Comparison of ENCODE assay signal across 11 cellular contexts in the genomic region with DNA sequence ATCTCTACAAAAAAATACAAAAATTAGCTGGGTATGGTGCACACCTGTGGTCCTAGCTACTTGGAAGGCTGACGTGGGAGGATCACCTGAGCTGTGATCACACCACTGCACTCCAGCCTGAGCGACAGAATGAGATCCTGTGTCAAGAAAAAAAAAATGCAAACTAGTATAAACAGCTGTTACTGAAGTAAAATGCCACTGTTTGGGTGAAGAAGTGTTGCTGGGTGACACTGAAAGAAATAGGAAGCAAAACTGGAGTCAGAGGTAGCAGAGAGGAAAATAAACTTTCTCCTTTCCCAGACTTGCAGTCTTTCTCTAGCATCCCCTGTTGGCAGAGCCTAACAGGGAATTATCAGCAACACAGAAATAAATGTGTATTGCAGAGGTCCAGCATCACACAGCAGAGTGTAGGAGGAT.
DNase-seq lines count a peak whose midpoint lies in the region; ATAC-seq and TF ChIP-seq lines count a peak whose summit lies in the region.
"Had no signal": no experiment of that assay in that cellular context is flagged by ENCODE, and none has a peak within 500 bp of the region (broad histone marks: within the 10 kb centered on the region; RNA-seq: fewer than 3 reads in every experiment).

No MANE protein-coding gene starts in this region.

- POLR2A ChIA-PET in CD8-positive, alpha-beta T cell (lab: Charles Lee), result interaction anchor here (0.7 kb wide), 1 partner anchor 10 kb away, joined by 3 read pairs; no protein-coding TSS in a partner anchor
- POLR2A ChIA-PET in naive thymus-derived CD4-positive, alpha-beta T cell (lab: Charles Lee), result no interaction called here

- H3K4me2 ChIP-seq in OCI-LY3 (ENCODE audit: low read length), result peak overlapping the region; percentile 19; the same call in 1 of the 2 replicates
- H3K4me2 ChIP-seq: BLaER1 had no signal

- no peaks in the 10 kb centered on the region for H3K36me3 ChIP-seq in CD8-positive, alpha-beta T cell (ENCODE audit: insufficient read depth, low read length)
- H3K36me3 ChIP-seq in OCI-LY3 (replicated peaks; ENCODE audit: low read depth, low read length) (no peaks in the 10 kb centered on the region), Peyer's patch (no peaks in the 10 kb centered on the region)
- no peaks in the 10 kb centered on the region for H3K36me3 ChIP-seq in naive thymus-derived CD4-positive, alpha-beta T cell (ENCODE audit: control insufficient read depth in 2 of 3, insufficient read depth in 3 of 3, low read length in 3 of 3)
- H3K36me3 ChIP-seq: BLaER1 had no signal

- H3K4me1 ChIP-seq in CD8-positive, alpha-beta T cell (ENCODE audit: insufficient read depth, low read length), result peaks cover 18% of the 10 kb centered on the region
- H3K4me1 ChIP-seq in OCI-LY3 (ENCODE audit: low read length) (peaks cover 49% of the 10 kb centered on the region), Peyer's patch (peaks cover 0 to 7% (median 0%) of the 10 kb centered on the region in 4 donors)
- H3K4me1 ChIP-seq in naive thymus-derived CD4-positive, alpha-beta T cell (ENCODE audit: control insufficient read depth in 2 of 2, insufficient read depth in 2 of 2, low read length in 2 of 2), result peaks cover 0 to 56% of the 10 kb centered on the region in 2 donors

- TF ChIP-seq POLR2A in Peyer's patch (IDR thresholded peaks at IDR 0.05), result no peak

- H3K4me3 Mint-ChIP-seq in CD8-positive, alpha-beta T cell, result no peak overlapping the region
- H3K4me3 Mint-ChIP-seq in naive thymus-derived CD4-positive, alpha-beta T cell, result peak overlapping the region in 1 of 10 donors; percentile 64

- no peak overlapping the region for H2AFZ ChIP-seq in OCI-LY3 (ENCODE audit: low read depth, low read length)

- TF ChIP-seq CTCF in CD8-positive, alpha-beta T cell (IDR thresholded peaks at IDR 0.05), result no peak
- TF ChIP-seq CTCF in OCI-LY3 (IDR thresholded peaks at IDR 0.05; ENCODE audit: low read depth, low read length), result no peak
- peak; percentile 32 for TF ChIP-seq CTCF in fibroblast of villous mesenchyme (IDR thresholded peaks at IDR 0.05; ENCODE audit: insufficient read depth, low read depth, low read length)
- TF ChIP-seq CTCF in Peyer's patch (IDR thresholded peaks at IDR 0.05), result no peak

- peak overlapping the region; percentile 70 for H3K27ac Mint-ChIP-seq in CD8-positive, alpha-beta T cell
- peak overlapping the region in 2 of 9 donors; percentile 46 to 83 for H3K27ac Mint-ChIP-seq in naive thymus-derived CD4-positive, alpha-beta T cell

- H4K20me1 ChIP-seq in OCI-LY3 (ENCODE audit: insufficient read depth, low read length), result peaks cover 2% of the 10 kb centered on the region; the same call in 1 of the 2 replicates
- H4K20me1 ChIP-seq: BLaER1 had no signal

- ATAC-seq in CD8-positive, alpha-beta T cell, result no peak
- ATAC-seq in GM18909 (IDR thresholded peaks at IDR 0.05; ENCODE audit: poor library complexity, unreplicated experiment) (peak; percentile 21), GM21786 (IDR thresholded peaks at IDR 0.05; ENCODE audit: unreplicated experiment) (no peak)
- no peak for ATAC-seq in naive thymus-derived CD4-positive, alpha-beta T cell

- H3K4me1 Mint-ChIP-seq in CD8-positive, alpha-beta T cell (ENCODE audit: low read depth), result peaks cover 45% of the 10 kb centered on the region
- H3K4me1 Mint-ChIP-seq in naive thymus-derived CD4-positive, alpha-beta T cell, result peaks cover 22 to 65% (median 30%) of the 10 kb centered on the region in 7 donors

- CTCF ChIA-PET in CD8-positive, alpha-beta T cell (lab: Charles Lee), result interaction anchor here (0.6 to 1.4 kb wide), 4 partner anchors 12 to 213 kb away, joined by 3 read pairs; no protein-coding TSS in a partner anchor
- CTCF ChIA-PET in naive thymus-derived CD4-positive, alpha-beta T cell (lab: Charles Lee), result no interaction called here

- no peak overlapping the region for H3K4me3 ChIP-seq in CD8-positive, alpha-beta T cell (ENCODE audit: low read depth, low read length)
- no peak overlapping the region for H3K4me3 ChIP-seq in OCI-LY3 (ENCODE audit: low read length)
- no peak overlapping the region for H3K4me3 ChIP-seq in fibroblast of villous mesenchyme (ENCODE audit: low read depth, low read length)
- H3K4me3 ChIP-seq in naive thymus-derived CD4-positive, alpha-beta T cell (ENCODE audit: low read length), result no peak overlapping the region
- no peak overlapping the region for H3K4me3 ChIP-seq in Peyer's patch
- H3K4me3 ChIP-seq: BLaER1 had no signal

- intact Hi-C loops in CD8-positive, alpha-beta T cell (cut with DNase I, micrococcal nuclease), result loop anchor here in 1 of 2 experiments (10.0 kb wide), 1 partner anchor 159 kb away; no protein-coding TSS in a partner anchor
- intact Hi-C loops in naive thymus-derived CD4-positive, alpha-beta T cell (cut with micrococcal nuclease), result loop anchor here in 1 of 2 donors (10.0 kb wide), 1 partner anchor 551 kb away; no protein-coding TSS in a partner anchor

- H3K27me3 ChIP-seq in CD8-positive, alpha-beta T cell (ENCODE audit: insufficient read depth, low read length), result no peaks in the 10 kb centered on the region
- H3K27me3 ChIP-seq in OCI-LY3 (ENCODE audit: low read depth, low read length) (peaks cover 50% of the 10 kb centered on the region), Peyer's patch (no peaks in the 10 kb centered on the region)
- no peaks in the 10 kb centered on the region for H3K27me3 ChIP-seq in naive thymus-derived CD4-positive, alpha-beta T cell (ENCODE audit: control insufficient read depth in 2 of 2, insufficient read depth in 2 of 2, low read length in 2 of 2)
- H3K27me3 ChIP-seq: BLaER1 had no signal

- no peak overlapping the region for H3K27ac ChIP-seq in CD8-positive, alpha-beta T cell (ENCODE audit: low read depth, low read length)
- H3K27ac ChIP-seq in OCI-LY3 (ENCODE audit: low read length), result no peak overlapping the region
- H3K27ac ChIP-seq in naive thymus-derived CD4-positive, alpha-beta T cell (ENCODE audit: low read depth, low read length), result no peak overlapping the region
- H3K27ac ChIP-seq in Peyer's patch, result peak overlapping the region in 1 of 4 donors; percentile 58
- H3K27ac ChIP-seq: BLaER1 had no signal

- H3K36me3 Mint-ChIP-seq in CD8-positive, alpha-beta T cell, result no peaks in the 10 kb centered on the region
- H3K36me3 Mint-ChIP-seq in naive thymus-derived CD4-positive, alpha-beta T cell, result peaks cover 0 to 41% (median 0%) of the 10 kb centered on the region in 5 donors

- H3K9me3 Mint-ChIP-seq in CD8-positive, alpha-beta T cell, result no peaks in the 10 kb centered on the region
- H3K9me3 Mint-ChIP-seq in naive thymus-derived CD4-positive, alpha-beta T cell, result peaks cover 0 to 28% (median 0%) of the 10 kb centered on the region in 11 donors

- peaks cover 2% of the 10 kb centered on the region for H3K27me3 Mint-ChIP-seq in CD8-positive, alpha-beta T cell (ENCODE audit: low read depth)
- H3K27me3 Mint-ChIP-seq in naive thymus-derived CD4-positive, alpha-beta T cell, result peaks cover 0 to 3% (median 0%) of the 10 kb centered on the region in 5 donors

- H3K9ac ChIP-seq in OCI-LY3 (ENCODE audit: low read length), result no peak overlapping the region
- H3K9ac ChIP-seq: BLaER1 had no signal

- no peaks in the 10 kb centered on the region for H3K79me2 ChIP-seq in OCI-LY3 (ENCODE audit: low read length)

- H3K9me3 ChIP-seq in CD8-positive, alpha-beta T cell (ENCODE audit: low read length), result no peaks in the 10 kb centered on the region
- H3K9me3 ChIP-seq in OCI-LY3 (ENCODE audit: insufficient read depth, low read length) (no peaks in the 10 kb centered on the region), Peyer's patch (no peaks in the 10 kb centered on the region)
- no peaks in the 10 kb centered on the region for H3K9me3 ChIP-seq in naive thymus-derived CD4-positive, alpha-beta T cell (ENCODE audit: control insufficient read depth in 2 of 3, low read length in 3 of 3)
- H3K9me3 ChIP-seq: BLaER1 had no signal

- no peak for DNase-seq in CD8-positive, alpha-beta T cell
- DNase-seq in fibroblast of villous mesenchyme (ENCODE audit: low read depth), result no peak
- no peak for DNase-seq in hippocampal formation (lab: John Stamatoyannopoulos, UW)
- DNase-seq in naive thymus-derived CD4-positive, alpha-beta T cell, result no peak
- DNase-seq in Peyer's patch, result no peak
- DNase-seq: activated CD8-positive, alpha-beta memory T cell treated with anti-CD3 and anti-CD28 coated beads for 24 hours; NCI-H1417 had no signal
